In genomic region chr14:22839159-22839779, GRCh38 we compare ENCODE assay signal across 9 cellular contexts. TPM values are rescaled to one million over a fixed set of nuclear protein-coding genes. Genes with fewer than 3 reads are reported as not detected.
DNase-seq lines count a peak whose midpoint lies in the region; ATAC-seq and TF ChIP-seq lines count a peak whose summit lies in the region.
"Had no signal": no experiment of that assay in that cellular context is flagged by ENCODE, and none has a peak within 500 bp of the region (broad histone marks: within the 10 kb centered on the region; RNA-seq: fewer than 3 reads in every experiment).

No MANE protein-coding gene starts in this region.

- no peak for TF ChIP-seq CTCF in colonic mucosa (IDR thresholded peaks at IDR 0.05)
- no peak for TF ChIP-seq CTCF in CD8-positive, alpha-beta T cell (IDR thresholded peaks at IDR 0.05)

- peaks cover 17 to 72% of the 10 kb centered on the region in 2 donors for H3K27me3 Mint-ChIP-seq in effector memory CD8-positive, alpha-beta T cell
- peaks cover 12% of the 10 kb centered on the region for H3K27me3 Mint-ChIP-seq in activated CD8-positive, alpha-beta T cell treated with anti-CD3 and anti-CD28 coated beads, Interleukin-2, amount 10 ng/mL, durations not matched to agents 7 days and 5 days (ENCODE audit: low read depth)
- peaks cover 16% of the 10 kb centered on the region for H3K27me3 Mint-ChIP-seq in CD8-positive, alpha-beta T cell (ENCODE audit: low read depth)

- H3K4me3 Mint-ChIP-seq in effector memory CD8-positive, alpha-beta T cell, result no peak overlapping the region
- no peak overlapping the region for H3K4me3 Mint-ChIP-seq in activated CD8-positive, alpha-beta T cell treated with anti-CD3 and anti-CD28 coated beads, Interleukin-2, amount 10 ng/mL, durations not matched to agents 7 days and 5 days
- no peak overlapping the region for H3K4me3 Mint-ChIP-seq in CD8-positive, alpha-beta T cell

- no peak for ATAC-seq in effector memory CD8-positive, alpha-beta T cell (replicated peaks)
- ATAC-seq in activated CD8-positive, alpha-beta T cell treated with anti-CD3 and anti-CD28 coated beads, Interleukin-2, amount 10 ng/mL, durations not matched to agents 7 days and 5 days, result no peak
- no peak for ATAC-seq in CD8-positive, alpha-beta T cell

- H2BK5ac ChIP-seq in mesenchymal stem cell (ENCODE audit: low read depth, low read length, poor library complexity, severe bottlenecking), result no peak overlapping the region

- H3K27ac Mint-ChIP-seq in effector memory CD8-positive, alpha-beta T cell, result peak overlapping the region in 1 of 2 donors; percentile 24
- no peak overlapping the region for H3K27ac Mint-ChIP-seq in activated CD8-positive, alpha-beta T cell treated with anti-CD3 and anti-CD28 coated beads, Interleukin-2, amount 10 ng/mL, durations not matched to agents 7 days and 5 days
- no peak overlapping the region for H3K27ac Mint-ChIP-seq in CD8-positive, alpha-beta T cell

- H3K14ac ChIP-seq in mesenchymal stem cell (ENCODE audit: low read length in 2 of 2), result peak overlapping the region in 1 of 2 experiments; percentile 69

- H3K27ac ChIP-seq in colonic mucosa (peak overlapping the region; percentile 87), mesenchymal stem cell (ENCODE audit: low read length, poor library complexity, severe bottlenecking) (peak overlapping the region; percentile 90), thymus (ENCODE audit: low read depth) (peak overlapping the region; percentile 75)
- H3K27ac ChIP-seq in CD8-positive, alpha-beta T cell (ENCODE audit: low read depth, low read length), result no peak overlapping the region
- H3K27ac ChIP-seq: 22Rv1 had no signal

- H2BK15ac ChIP-seq in mesenchymal stem cell (ENCODE audit: low read depth, poor library complexity, severe bottlenecking), result peak overlapping the region; percentile 50

- H4K91ac ChIP-seq in mesenchymal stem cell (ENCODE audit: low read length), result peak overlapping the region; percentile 55

- H3K4ac ChIP-seq in mesenchymal stem cell (ENCODE audit: low read depth in 1 of 2, low read length in 2 of 2), result peak overlapping the region; percentile 33 to 94

- no peak overlapping the region for H3K23ac ChIP-seq in mesenchymal stem cell (ENCODE audit: low read length in 2 of 2)

- H3K9ac ChIP-seq in colonic mucosa (ENCODE audit: low read depth in 2 of 2, low read length in 2 of 2) (peak overlapping the region; percentile 39 to 94), mesenchymal stem cell (ENCODE audit: low read length) (peak overlapping the region; percentile 100)

- peaks cover 18% of the 10 kb centered on the region for H3K36me3 ChIP-seq in colonic mucosa
- H3K36me3 ChIP-seq in mesenchymal stem cell (ENCODE audit: control insufficient read depth in 1 of 2, insufficient read depth in 2 of 2, low read depth in 1 of 2, low read length in 2 of 2), result peaks cover 53 to 70% of the 10 kb centered on the region in 2 experiments
- peaks cover 12% of the 10 kb centered on the region for H3K36me3 ChIP-seq in thymus (ENCODE audit: control insufficient read depth, insufficient read depth)
- H3K36me3 ChIP-seq in CD8-positive, alpha-beta T cell (ENCODE audit: insufficient read depth, low read length), result peaks cover 1% of the 10 kb centered on the region

- WGBS in mesenchymal stem cell, result 65% methylated on average over 6 of the region's 6 CpGs
- WGBS in thymus, result 91% methylated on average over 6 of the region's 6 CpGs

- H3K4me3 ChIP-seq in colonic mucosa, result peak overlapping the region; percentile 76
- peak overlapping the region in 1 of 2 experiments; percentile 96 for H3K4me3 ChIP-seq in mesenchymal stem cell (ENCODE audit: insufficient read depth in 1 of 2, low read depth in 1 of 2, low read length in 2 of 2)
- H3K4me3 ChIP-seq in thymus (ENCODE audit: low read length), result no peak overlapping the region
- no peak overlapping the region for H3K4me3 ChIP-seq in CD8-positive, alpha-beta T cell (ENCODE audit: low read depth, low read length)

- no peak overlapping the region for H2AFZ ChIP-seq in mesenchymal stem cell (ENCODE audit: low read depth, low read length)

- peak overlapping the region; percentile 79 to 82 for H3K18ac ChIP-seq in mesenchymal stem cell (ENCODE audit: low read depth in 1 of 2, low read length in 2 of 2)

- intact Hi-C loops in colonic mucosa (cut with DNase I), result no loop called here
- intact Hi-C loops in CD8-positive, alpha-beta T cell (cut with DNase I, micrococcal nuclease), result loop anchor here in 1 of 2 experiments (5.0 kb wide), 1 partner anchor 1243 kb away; no protein-coding TSS in a partner anchor

- DNase-seq in DMS 273 (lab: John Stamatoyannopoulos, UW; ENCODE audit: unreplicated experiment) (peak; percentile 25), DMS 273 treated with DMSO at 0.1 percent for 48 hours (lab: John Stamatoyannopoulos, UW) (no peak), colonic mucosa (no peak), mesenchymal stem cell (peak; percentile 53)
- no peak for DNase-seq in effector memory CD8-positive, alpha-beta T cell
- no peak for DNase-seq in activated CD8-positive, alpha-beta T cell treated with anti-CD3 and anti-CD28 coated beads, Interleukin-2, amount 10 ng/mL, durations not matched to agents 7 days and 5 days
- no peak for DNase-seq in CD8-positive, alpha-beta T cell

- no peaks in the 10 kb centered on the region for H3K9me3 Mint-ChIP-seq in effector memory CD8-positive, alpha-beta T cell
- H3K9me3 Mint-ChIP-seq in activated CD8-positive, alpha-beta T cell treated with anti-CD3 and anti-CD28 coated beads, Interleukin-2, amount 10 ng/mL, durations not matched to agents 7 days and 5 days (ENCODE audit: insufficient read depth), result no peaks in the 10 kb centered on the region
- H3K9me3 Mint-ChIP-seq in CD8-positive, alpha-beta T cell, result no peaks in the 10 kb centered on the region

- peak overlapping the region; percentile 69 for H2BK120ac ChIP-seq in mesenchymal stem cell (ENCODE audit: low read depth, low read length)

- peak overlapping the region; percentile 57 for H2AK5ac ChIP-seq in mesenchymal stem cell (ENCODE audit: low read length, severe bottlenecking)

- H4K8ac ChIP-seq in mesenchymal stem cell (ENCODE audit: low read length), result peak overlapping the region; percentile 45

- POLR2A ChIA-PET in activated CD8-positive, alpha-beta T cell treated with anti-CD3 and anti-CD28 coated beads, Interleukin-2, amount 10 ng/mL, durations not matched to agents 7 days and 5 days (lab: Charles Lee), result interaction anchor here (1.0 to 2.1 kb wide), 2 partner anchors 9 to 80 kb away, joined by 4 to 8 read pairs; partner anchors contain the start of genes MRPL52 and RBM23
- POLR2A ChIA-PET in CD8-positive, alpha-beta T cell (lab: Charles Lee), result interaction anchor here (2.1 kb wide), 1 partner anchor 9 kb away, joined by 8 read pairs; the partner anchor contains the start of gene MRPL52

- CTCF ChIA-PET in activated CD8-positive, alpha-beta T cell treated with anti-CD3 and anti-CD28 coated beads, Interleukin-2, amount 10 ng/mL, durations not matched to agents 7 days and 5 days (lab: Charles Lee), result interaction anchor here (1.1 to 23.8 kb wide), 4 partner anchors 15 to 921 kb away, joined by 3 to 590 read pairs (median 22); no protein-coding TSS in a partner anchor
- CTCF ChIA-PET in CD8-positive, alpha-beta T cell (lab: Charles Lee), result interaction anchor here (0.7 to 9.8 kb wide), 6 partner anchors 14 to 60 kb away, joined by 3 to 72 read pairs (median 3); no protein-coding TSS in a partner anchor

- peaks cover 0 to 5% of the 10 kb centered on the region in 2 donors for H3K4me1 Mint-ChIP-seq in effector memory CD8-positive, alpha-beta T cell (ENCODE audit: low read depth in 2 of 2)
- H3K4me1 Mint-ChIP-seq in activated CD8-positive, alpha-beta T cell treated with anti-CD3 and anti-CD28 coated beads, Interleukin-2, amount 10 ng/mL, durations not matched to agents 7 days and 5 days (ENCODE audit: low read depth), result peaks cover 25% of the 10 kb centered on the region
- peaks cover 12% of the 10 kb centered on the region for H3K4me1 Mint-ChIP-seq in CD8-positive, alpha-beta T cell (ENCODE audit: low read depth)

- H3K9me3 ChIP-seq in colonic mucosa (no peaks in the 10 kb centered on the region), mesenchymal stem cell (ENCODE audit: control insufficient read depth, low read length) (no peaks in the 10 kb centered on the region), thymus (ENCODE audit: control insufficient read depth) (peaks cover 1% of the 10 kb centered on the region)
- H3K9me3 ChIP-seq in CD8-positive, alpha-beta T cell (ENCODE audit: low read length), result no peaks in the 10 kb centered on the region

- H3K4me1 ChIP-seq in colonic mucosa (peaks cover 3% of the 10 kb centered on the region), mesenchymal stem cell (ENCODE audit: control insufficient read depth, insufficient read depth, low read depth, low read length) (peaks cover 20% of the 10 kb centered on the region), thymus (ENCODE audit: control insufficient read depth, insufficient read depth, low read length) (peaks cover 4% of the 10 kb centered on the region)
- peaks cover 19% of the 10 kb centered on the region for H3K4me1 ChIP-seq in CD8-positive, alpha-beta T cell (ENCODE audit: insufficient read depth, low read length)

- peak overlapping the region; percentile 82 for H3K4me2 ChIP-seq in mesenchymal stem cell (ENCODE audit: low read length, poor library complexity, severe bottlenecking)

- H3K36me3 Mint-ChIP-seq in effector memory CD8-positive, alpha-beta T cell (ENCODE audit: insufficient read depth), result peaks cover 12% of the 10 kb centered on the region
- H3K36me3 Mint-ChIP-seq in activated CD8-positive, alpha-beta T cell treated with anti-CD3 and anti-CD28 coated beads, Interleukin-2, amount 10 ng/mL, durations not matched to agents 7 days and 5 days (ENCODE audit: low read depth), result peaks cover 24% of the 10 kb centered on the region
- H3K36me3 Mint-ChIP-seq in CD8-positive, alpha-beta T cell, result peaks cover 14% of the 10 kb centered on the region

- H3K79me1 ChIP-seq in mesenchymal stem cell (replicated peaks; ENCODE audit: low read length, poor library complexity, severe bottlenecking), result peaks cover 12% of the 10 kb centered on the region

- peak overlapping the region in 1 of 2 experiments; percentile 4 for H2BK12ac ChIP-seq in mesenchymal stem cell (ENCODE audit: low read length in 2 of 2)

- H3K27me3 ChIP-seq in colonic mucosa (no peaks in the 10 kb centered on the region), mesenchymal stem cell (ENCODE audit: control insufficient read depth in 1 of 2, insufficient read depth in 1 of 2, low read length in 2 of 2) (no peaks in the 10 kb centered on the region), thymus (ENCODE audit: control insufficient read depth, insufficient read depth) (peaks cover 31% of the 10 kb centered on the region)
- no peaks in the 10 kb centered on the region for H3K27me3 ChIP-seq in CD8-positive, alpha-beta T cell (ENCODE audit: insufficient read depth, low read length)

RNA-seq across cellular contexts. Expression of gene MMP14, which starts 2.9 kb away (rescaled TPM):
- 10 to 100 TPM; 59.1 to 82.8 TPM for total RNA-seq in colonic mucosa
- 1,343 TPM for polyA plus RNA-seq in mesenchymal stem cell (2013, experiment 1 of 2)
- polyA plus RNA-seq in mesenchymal stem cell (2013, experiment 2 of 2), result 1,238 TPM
- 69.5 TPM for polyA plus RNA-seq in thymus
- 1 to 10 TPM; 1.8 to 2.4 TPM for total RNA-seq in activated CD8-positive, alpha-beta T cell treated with anti-CD3 and anti-CD28 coated beads, Interleukin-2, amount 10 ng/mL, durations not matched to agents 7 days and 5 days
- total RNA-seq in CD8-positive, alpha-beta T cell, result 1 to 10 TPM; 1.4 TPM

RNA-seq across cellular contexts. Expression of gene MRPL52, which starts 9.6 kb away (rescaled TPM):
- total RNA-seq in colonic mucosa, result 100 to 1,000 TPM in 1 of 2 donors, 10 to 100 TPM in 1; 79.1 to 156 TPM
- polyA plus RNA-seq in mesenchymal stem cell (2013, experiment 1 of 2), result 219 TPM
- 222 TPM for polyA plus RNA-seq in mesenchymal stem cell (2013, experiment 2 of 2)
- polyA plus RNA-seq in thymus, result 121 TPM
- total RNA-seq in activated CD8-positive, alpha-beta T cell treated with anti-CD3 and anti-CD28 coated beads, Interleukin-2, amount 10 ng/mL, durations not matched to agents 7 days and 5 days, result 10 to 100 TPM; 93.9 to 97.3 TPM
- 10 to 100 TPM; 22.3 to 25.7 TPM for total RNA-seq in CD8-positive, alpha-beta T cell

RNA-seq across cellular contexts. Expression of gene SLC7A7, which starts 24.0 kb away (rescaled TPM):
- total RNA-seq in colonic mucosa, result 1 to 10 TPM; 2.7 to 7.0 TPM
- 6.4 TPM for polyA plus RNA-seq in mesenchymal stem cell (2013, experiment 1 of 2)
- 6.5 TPM for polyA plus RNA-seq in mesenchymal stem cell (2013, experiment 2 of 2)
- 16.7 TPM for polyA plus RNA-seq in thymus
- under 1 TPM in 1 of 2 experiments, not detected in 1; 0.23 TPM for total RNA-seq in activated CD8-positive, alpha-beta T cell treated with anti-CD3 and anti-CD28 coated beads, Interleukin-2, amount 10 ng/mL, durations not matched to agents 7 days and 5 days
- under 1 TPM; 0.33 TPM for total RNA-seq in CD8-positive, alpha-beta T cell

RNA-seq across cellular contexts. Expression of gene LRP10, which starts 32.3 kb away (rescaled TPM):
- 100 to 1,000 TPM; 204 to 222 TPM for total RNA-seq in colonic mucosa
- 99.1 TPM for polyA plus RNA-seq in mesenchymal stem cell (2013, experiment 1 of 2)
- 101 TPM for polyA plus RNA-seq in mesenchymal stem cell (2013, experiment 2 of 2)
- 18.6 TPM for polyA plus RNA-seq in thymus
- total RNA-seq in activated CD8-positive, alpha-beta T cell treated with anti-CD3 and anti-CD28 coated beads, Interleukin-2, amount 10 ng/mL, durations not matched to agents 7 days and 5 days, result 10 to 100 TPM; 37.1 to 40.7 TPM
- 10 to 100 TPM; 37.1 to 39.2 TPM for total RNA-seq in CD8-positive, alpha-beta T cell

RNA-seq across cellular contexts. Expression of gene REM2, which starts 43.8 kb away (rescaled TPM):
- total RNA-seq in colonic mucosa, result under 1 TPM; 0.24 to 0.30 TPM
- 0.10 TPM for polyA plus RNA-seq in mesenchymal stem cell (2013, experiment 1 of 2)
- 0.10 TPM for polyA plus RNA-seq in mesenchymal stem cell (2013, experiment 2 of 2)
- polyA plus RNA-seq in thymus, result 3.2 TPM
- total RNA-seq in activated CD8-positive, alpha-beta T cell treated with anti-CD3 and anti-CD28 coated beads, Interleukin-2, amount 10 ng/mL, durations not matched to agents 7 days and 5 days, result under 1 TPM; 0.21 to 0.61 TPM
- total RNA-seq in CD8-positive, alpha-beta T cell, result 1 to 10 TPM; 4.1 to 5.4 TPM

Comparison
In these comparisons a context has a peak if more than half of its experiments do, and no peak if none do; other contexts are left out.
1. DNase-seq: peak in DMS 273 (single experiment) and mesenchymal stem cell (single experiment); none in DMS 273 treated with DMSO at 0.1 percent for 48 hours (single experiment), colonic mucosa (single experiment), effector memory CD8-positive, alpha-beta T cell (0 of 3), activated CD8-positive, alpha-beta T cell treated with anti-CD3 and anti-CD28 coated beads, Interleukin-2, amount 10 ng/mL, durations not matched to agents 7 days and 5 days (single experiment) and CD8-positive, alpha-beta T cell (0 of 7).
2. RNA of gene MMP14, which starts 2.9 kb away (total RNA-seq): 59.1 to 82.8 TPM in colonic mucosa; 1.8 to 2.4 TPM in activated CD8-positive, alpha-beta T cell treated with anti-CD3 and anti-CD28 coated beads, Interleukin-2, amount 10 ng/mL, durations not matched to agents 7 days and 5 days and 1.4 TPM in CD8-positive, alpha-beta T cell; every median in the first group is over 10 times any median in the second.